ENCODE assay signal across 22 cellular contexts in genomic region chr20:17437251-17437650, GRCh38.
"Had no signal": no experiment of that assay in that cellular context is flagged by ENCODE, and none has a peak within 500 bp of the region (broad histone marks: within the 10 kb centered on the region; RNA-seq: fewer than 3 reads in every experiment).

No MANE protein-coding gene starts in this region.

- H3K4me1 Mint-ChIP-seq: naive thymus-derived CD8-positive, alpha-beta T cell; neural progenitor cell; stimulated activated memory B cell treated with anti-CD40 and anti-IgM and Interleukin-4, amounts not matched to agents 10 μg/mL and 1 μg/mL and 100 μg/mL, for 72 hours had no signal

- H3K4me3 ChIP-seq: gastrocnemius medialis, lower lobe of right lung, neural progenitor cell, prostate gland, right atrium auricular region, smooth muscle cell, suprapubic skin had no signal

- H3K36me3 Mint-ChIP-seq: neural progenitor cell; stimulated activated memory B cell treated with anti-CD40 and anti-IgM and Interleukin-4, amounts not matched to agents 10 μg/mL and 1 μg/mL and 100 μg/mL, for 72 hours had no signal

- DNase-seq: cerebellar nuclear complex; cortex of kidney; effector memory CD8-positive, alpha-beta T cell; foreskin fibroblast; gastrocnemius medialis; head of caudate nucleus; left ventricle myocardium superior; lower lobe of right lung; naive thymus-derived CD8-positive, alpha-beta T cell; nucleus accumbens; stimulated activated CD4-positive, alpha-beta T cell treated with anti-CD3 and anti-CD28 coated beads, Interleukin-12 subunit alpha, Interleukin-12 subunit beta, amount 100 ng/mL, for 4 hours; stimulated activated CD4-positive, alpha-beta T cell treated with anti-CD3 and anti-CD28 coated beads, Interleukin-1b, Interleukin-23, amount 100 ng/mL, for 48 hours; stimulated activated CD4-positive, alpha-beta T cell treated with anti-CD3 and anti-CD28 coated beads, Interleukin-4, amount 100 ng/mL, for 24 hours; trophoblast cell had no signal

- H3K27ac ChIP-seq: gastrocnemius medialis, lower lobe of right lung, neural progenitor cell, prostate gland, right atrium auricular region, suprapubic skin had no signal

- H3K27ac Mint-ChIP-seq: effector memory CD8-positive, alpha-beta T cell; naive thymus-derived CD8-positive, alpha-beta T cell; neural progenitor cell; stimulated activated memory B cell treated with anti-CD40 and anti-IgM and Interleukin-4, amounts not matched to agents 10 μg/mL and 1 μg/mL and 100 μg/mL, for 72 hours; stimulated activated naive CD8-positive, alpha-beta T cell treated with anti-CD3 and anti-CD28 coated beads, Interleukin-15, Interleukin-2, amounts not matched to agents 100 ng/mL and 50 ng/mL, for 24 hours had no signal

- H3K9me3 Mint-ChIP-seq: effector memory CD8-positive, alpha-beta T cell; neural progenitor cell; stimulated activated memory B cell treated with anti-CD40 and anti-IgM and Interleukin-4, amounts not matched to agents 10 μg/mL and 1 μg/mL and 100 μg/mL, for 72 hours; stimulated activated naive CD8-positive, alpha-beta T cell treated with anti-CD3 and anti-CD28 coated beads, Interleukin-15, Interleukin-2, amounts not matched to agents 100 ng/mL and 50 ng/mL, for 24 hours had no signal

- H3K4me3 Mint-ChIP-seq: effector memory CD8-positive, alpha-beta T cell; naive thymus-derived CD8-positive, alpha-beta T cell; neural progenitor cell; stimulated activated memory B cell treated with anti-CD40 and anti-IgM and Interleukin-4, amounts not matched to agents 10 μg/mL and 1 μg/mL and 100 μg/mL, for 72 hours; stimulated activated naive CD8-positive, alpha-beta T cell treated with anti-CD3 and anti-CD28 coated beads, Interleukin-15, Interleukin-2, amounts not matched to agents 100 ng/mL and 50 ng/mL, for 24 hours had no signal

- H3K4me1 ChIP-seq: gastrocnemius medialis, lower lobe of right lung, neural progenitor cell, prostate gland, right atrium auricular region, suprapubic skin had no signal

- H3K9me3 ChIP-seq: gastrocnemius medialis, lower lobe of right lung, prostate gland, suprapubic skin had no signal

- ATAC-seq: effector memory CD8-positive, alpha-beta T cell; gastrocnemius medialis; left ventricle myocardium superior; lower lobe of right lung; naive thymus-derived CD8-positive, alpha-beta T cell; sciatic nerve had no signal

- H3K36me3 ChIP-seq: gastrocnemius medialis, lower lobe of right lung, neural progenitor cell, prostate gland, right atrium auricular region, suprapubic skin had no signal

- H3K27me3 ChIP-seq: neural progenitor cell, right atrium auricular region had no signal
